8 cellular contexts compared by ENCODE assay signal in the genomic region with DNA sequence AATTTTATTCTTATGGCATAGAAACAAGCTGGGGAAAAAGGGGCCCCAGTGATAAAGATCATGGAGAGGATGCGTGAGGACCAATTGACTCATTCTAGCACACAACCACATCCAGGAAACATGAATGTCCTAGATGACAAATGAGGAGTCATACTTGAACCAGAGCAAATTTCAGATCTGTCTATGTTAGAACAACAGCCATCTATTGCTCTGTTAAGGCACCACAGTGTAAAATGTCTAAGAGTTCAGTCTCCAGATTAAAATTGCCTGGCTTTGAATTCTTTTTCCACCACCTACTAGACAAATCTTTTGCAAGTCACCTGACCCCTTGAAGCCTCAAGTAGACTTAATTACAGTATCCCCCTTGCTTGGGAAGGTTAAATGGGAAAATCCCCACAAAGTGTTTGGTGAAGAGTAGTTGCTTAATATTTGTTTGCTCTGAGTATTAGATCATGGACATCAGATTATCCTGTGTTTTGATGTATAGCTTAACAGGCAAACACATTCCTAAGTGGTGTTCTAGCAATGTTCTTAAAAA.
A peak's percentile ranks its signal among the peaks of the same experiment; 100 is the strongest.
DNase-seq lines count a peak whose midpoint lies in the region; ATAC-seq and TF ChIP-seq lines count a peak whose summit lies in the region.

No MANE protein-coding gene starts in this region.

- H3K4me1 ChIP-seq in fibroblast of lung (ENCODE audit: control insufficient read depth, extremely low read depth, insufficient read depth, low read length): peaks cover 10% of the 10 kb centered on the region
- H3K4me1 ChIP-seq in upper lobe of right lung: peaks cover 10% of the 10 kb centered on the region

- TF ChIP-seq CTCF in GM13976 (IDR thresholded peaks at IDR 0.05; ENCODE audit: borderline replicate concordance, control extremely low read depth, extremely low read depth, insufficient read depth, missing control alignments): no peak
- no peak for TF ChIP-seq CTCF in RWPE1 (conservative IDR thresholded peaks at IDR 0.05; ENCODE audit: low read depth)
- no peak for TF ChIP-seq CTCF in fibroblast of lung (conservative IDR thresholded peaks at IDR 0.05 in 1 of 2, IDR thresholded peaks at IDR 0.05 in 1 of 2; ENCODE audit: low read depth in 1 of 2, low read length in 2 of 2)
- TF ChIP-seq CTCF in upper lobe of right lung (IDR thresholded peaks at IDR 0.05): no peak
- TF ChIP-seq CTCF in dorsolateral prefrontal cortex (IDR thresholded peaks at IDR 0.05 in 54 of 56, conservative IDR thresholded peaks at IDR 0.05 in 2 of 56; ENCODE audit: low read depth in 1 of 56, partially characterized antibody in 56 of 56): no peak

- H3K9ac ChIP-seq in fibroblast of lung (ENCODE audit: insufficient read depth, low read length): no peak overlapping the region

- ATAC-seq in HG02678 (IDR thresholded peaks at IDR 0.05; ENCODE audit: unreplicated experiment): peak; percentile 74
- no peak for ATAC-seq in upper lobe of right lung

- no peak overlapping the region for H3K4me3 ChIP-seq in fibroblast of lung (replicated peaks in 1 of 4; ENCODE audit: control extremely low read depth in 1 of 4, insufficient read depth in 1 of 4, low read depth in 3 of 4, low read length in 4 of 4)
- H3K4me3 ChIP-seq in upper lobe of right lung: no peak overlapping the region
- no peak overlapping the region for H3K4me3 ChIP-seq in dorsolateral prefrontal cortex

- no peak overlapping the region for H3K4me2 ChIP-seq in fibroblast of lung (ENCODE audit: extremely low read depth, insufficient read depth, low read length)

- H3K36me3 ChIP-seq in fibroblast of lung (ENCODE audit: control insufficient read depth, insufficient read depth, low read length) (no peaks in the 10 kb centered on the region), upper lobe of right lung (no peaks in the 10 kb centered on the region)

- peak; percentile 11 for DNase-seq in GM13976 (ENCODE audit: low spot score)
- DNase-seq in RWPE1 (ENCODE audit: low spot score): peak; percentile 71
- DNase-seq in fibroblast of lung (ENCODE audit: low read depth in 2 of 2): peak; percentile 79 to 94
- DNase-seq in HT-29 (ENCODE audit: low spot score): no peak
- no peak for DNase-seq in upper lobe of right lung
- DNase-seq in activated gamma-delta T cell (lab: John Stamatoyannopoulos, UW): no peak
- DNase-seq in dorsolateral prefrontal cortex: no peak

- no peaks in the 10 kb centered on the region for H3K9me3 ChIP-seq in fibroblast of lung (ENCODE audit: control insufficient read depth, insufficient read depth, low read depth, low read length)
- H3K9me3 ChIP-seq in upper lobe of right lung: no peaks in the 10 kb centered on the region

- no peak overlapping the region for H3K27ac ChIP-seq in RWPE1
- peak overlapping the region; percentile 52 for H3K27ac ChIP-seq in fibroblast of lung (ENCODE audit: insufficient read depth, low read length)
- no peak overlapping the region for H3K27ac ChIP-seq in upper lobe of right lung
- no peak overlapping the region for H3K27ac ChIP-seq in dorsolateral prefrontal cortex

- intact Hi-C loops in upper lobe of right lung (cut with DNase I) (no loop called here), dorsolateral prefrontal cortex (cut with DNase I) (no loop called here)

- H3K79me2 ChIP-seq in fibroblast of lung (ENCODE audit: control insufficient read depth, insufficient read depth, low read length): no peaks in the 10 kb centered on the region

- POLR2A ChIA-PET in RWPE1 (lab: Yijun Ruan, JAX; ENCODE audit: low non-redundant PET): no interaction called here

- no peak overlapping the region for H2AFZ ChIP-seq in fibroblast of lung (ENCODE audit: low read length)

- no peaks in the 10 kb centered on the region for H4K20me1 ChIP-seq in fibroblast of lung (ENCODE audit: control insufficient read depth, extremely low read depth, insufficient read depth, low read length)

- CTCF ChIA-PET in RWPE1 (lab: Yijun Ruan, JAX): no interaction called here

- H3K27me3 ChIP-seq in fibroblast of lung (ENCODE audit: control insufficient read depth, insufficient read depth, low read length): no peaks in the 10 kb centered on the region
- H3K27me3 ChIP-seq in upper lobe of right lung: no peaks in the 10 kb centered on the region
- no peaks in the 10 kb centered on the region for H3K27me3 ChIP-seq in dorsolateral prefrontal cortex

- in situ Hi-C loops in GM13976 (cut with MboI; ENCODE audit: low sequenced_read_pairs, unreplicated experiment): no loop called here

Comparison
In these comparisons a context has a peak if more than half of its experiments do, and no peak if none do; other contexts are left out.
1. DNase-seq: peak in GM13976 (single experiment), RWPE1 (single experiment) and fibroblast of lung (2 of 2); none in HT-29 (single experiment), upper lobe of right lung (single experiment), activated gamma-delta T cell (single experiment) and dorsolateral prefrontal cortex (0 of 10).